Comparison of ENCODE assay signal across 24 cellular contexts in genomic region chr9:136008693-136008997, GRCh38. TPM values are rescaled to one million over a fixed set of nuclear protein-coding genes. Genes with fewer than 3 reads are reported as not detected.
DNase-seq lines count a peak whose midpoint lies in the region; ATAC-seq and TF ChIP-seq lines count a peak whose summit lies in the region.
"Had no signal": no experiment of that assay in that cellular context is flagged by ENCODE, and none has a peak within 500 bp of the region (broad histone marks: within the 10 kb centered on the region; RNA-seq: fewer than 3 reads in every experiment).

No MANE protein-coding gene starts in this region.

- H3K9me2 ChIP-seq in hepatocyte (replicated peaks; ENCODE audit: insufficient read depth) = no peaks in the 10 kb centered on the region

- no peaks in the 10 kb centered on the region for H3K27me3 ChIP-seq in left ventricle myocardium inferior (ENCODE audit: low read depth)
- no peaks in the 10 kb centered on the region for H3K27me3 ChIP-seq in right atrium auricular region
- H3K27me3 ChIP-seq in hepatocyte = no peaks in the 10 kb centered on the region
- no peaks in the 10 kb centered on the region for H3K27me3 ChIP-seq in psoas muscle (ENCODE audit: insufficient read depth in 3 of 3, low read length in 2 of 3)
- H3K27me3 ChIP-seq: breast epithelium, SJSA1 had no signal

- H3K4me1 ChIP-seq in left ventricle myocardium inferior (peaks cover 58% of the 10 kb centered on the region), right atrium auricular region (peaks cover 0 to 50% of the 10 kb centered on the region in 2 donors), hepatocyte (ENCODE audit: insufficient read depth) (peaks cover 47% of the 10 kb centered on the region), psoas muscle (peaks cover 13% of the 10 kb centered on the region)
- H3K4me1 ChIP-seq: breast epithelium had no signal

- H3K9me3 ChIP-seq in left ventricle myocardium inferior (replicated peaks) (no peaks in the 10 kb centered on the region), right atrium auricular region (no peaks in the 10 kb centered on the region), hepatocyte (ENCODE audit: low read depth) (no peaks in the 10 kb centered on the region), psoas muscle (no peaks in the 10 kb centered on the region)
- H3K9me3 ChIP-seq: breast epithelium, SJSA1 had no signal

- 76% methylated on average over 21 of the region's 21 CpGs for WGBS in hepatocyte (ENCODE audit: low lambda C conversion rate, missing lambda C conversion rate)
- WGBS in psoas muscle, 3 donors = 78 to 87% (median 87%) methylated on average over 21 of the region's 21 CpGs

- ATAC-seq in psoas muscle = no peak
- ATAC-seq: natural killer cell; stimulated activated naive CD8-positive, alpha-beta T cell treated with anti-CD3 and anti-CD28 coated beads, Interleukin-15, amount 100 ng/mL, for 72 hours; T-helper 17 cell had no signal

- no peak overlapping the region for H3K4me2 ChIP-seq in hepatocyte

- no peak for TF ChIP-seq CTCF in left ventricle myocardium inferior (IDR thresholded peaks at IDR 0.05; ENCODE audit: borderline replicate concordance)
- TF ChIP-seq CTCF in right atrium auricular region (IDR thresholded peaks at IDR 0.05) = no peak
- TF ChIP-seq CTCF in hepatocyte (IDR thresholded peaks at IDR 0.05; ENCODE audit: poor library complexity) = no peak
- TF ChIP-seq CTCF in psoas muscle (IDR thresholded peaks at IDR 0.05) = no peak
- TF ChIP-seq CTCF in GM13977 (IDR thresholded peaks at IDR 0.05; ENCODE audit: extremely low read depth, insufficient read depth, missing control alignments) = no peak

- DNase-seq in left ventricle myocardium inferior (no peak), right atrium auricular region (ENCODE audit: low spot score) (no peak), hepatocyte (ENCODE audit: low spot score) (no peak), psoas muscle (no peak), GM13977 (ENCODE audit: low spot score) (no peak), substantia nigra (lab: John Stamatoyannopoulos, UW) (no peak), NCI-H2171 (lab: John Stamatoyannopoulos, UW) (no peak)
- DNase-seq in activated CD4-positive, CD25-positive, alpha-beta regulatory T cell treated with anti-CD3 and anti-CD28 coated beads, Interleukin-2, amount 50 U/mL, for 72 hours = no peak
- DNase-seq: ACHN; activated CD4-positive, alpha-beta T cell treated with anti-CD3 and anti-CD28 coated beads, Interleukin-2, amount 50 U/mL, for 48 hours; activated effector memory CD4-positive, alpha-beta T cell treated with Interleukin-2 at 50 U/mL for 16 hours; hippocampal formation; natural killer cell; NCI-H187; NCI-H226; NCI-H82; posterior cingulate gyrus; small intestine; stimulated activated CD4-positive, alpha-beta T cell treated with anti-CD3 and anti-CD28 coated beads, Interleukin-4, amount 100 ng/mL, for 24 hours; stimulated activated naive CD8-positive, alpha-beta T cell treated with anti-CD3 and anti-CD28 coated beads, Interleukin-15, amount 100 ng/mL, for 72 hours; T-helper 17 cell had no signal

- no peaks in the 10 kb centered on the region for H3K79me2 ChIP-seq in hepatocyte

- H3K36me3 ChIP-seq in left ventricle myocardium inferior = peaks cover 31% of the 10 kb centered on the region
- H3K36me3 ChIP-seq in right atrium auricular region = peaks cover 24% of the 10 kb centered on the region
- no peaks in the 10 kb centered on the region for H3K36me3 ChIP-seq in hepatocyte (replicated peaks; ENCODE audit: insufficient read depth, low read depth)
- peaks cover 0 to 53% of the 10 kb centered on the region in 2 donors for H3K36me3 ChIP-seq in psoas muscle (ENCODE audit: insufficient read depth in 1 of 2, low read depth in 1 of 2)
- H3K36me3 ChIP-seq: breast epithelium had no signal

- H3K27ac ChIP-seq in left ventricle myocardium inferior (replicated peaks) = peak overlapping the region; percentile 44
- H3K27ac ChIP-seq in right atrium auricular region = no peak overlapping the region
- peak overlapping the region; percentile 81 for H3K27ac ChIP-seq in hepatocyte
- peak overlapping the region; percentile 1 for H3K27ac ChIP-seq in psoas muscle
- no peak overlapping the region for H3K27ac ChIP-seq in substantia nigra (ENCODE audit: low read depth, low read length, poor library complexity, severe bottlenecking)
- H3K27ac ChIP-seq: C4-2B, SJSA1 had no signal

- no peaks in the 10 kb centered on the region for H4K20me1 ChIP-seq in hepatocyte (ENCODE audit: insufficient read depth, poor library complexity, severe bottlenecking)

- in situ Hi-C loops in GM13977 (cut with MboI; ENCODE audit: low pct_unique_long_range_greater_than_20kb, low sequenced_read_pairs, unreplicated experiment) = no loop called here

- intact Hi-C loops in left ventricle myocardium inferior (cut with micrococcal nuclease) (no loop called here), psoas muscle (cut with DNase I) (no loop called here)

- H3K4me3 ChIP-seq in left ventricle myocardium inferior (no peak overlapping the region), right atrium auricular region (no peak overlapping the region), hepatocyte (no peak overlapping the region), psoas muscle (no peak overlapping the region)
- H3K4me3 ChIP-seq: breast epithelium, SJSA1 had no signal

- H2AFZ ChIP-seq in hepatocyte = no peak overlapping the region

RNA-seq across cellular contexts. Expression of gene UBAC1, which starts 47.5 kb away (rescaled TPM):
- total RNA-seq in left ventricle myocardium inferior (108 TPM), right atrium auricular region (10 to 100 TPM; 58.6 to 76.9 TPM), hepatocyte (33.6 and 36.4 TPM in 2 replicates), psoas muscle (100 to 1,000 TPM; 140 to 233 (median 174) TPM)
- polyA plus RNA-seq in hepatocyte (35.2 and 42.5 TPM in 2 replicates), psoas muscle (100 to 1,000 TPM in 2 of 3 donors, 10 to 100 TPM in 1; 71.1 to 261 (median 154) TPM)

Comparison
In these comparisons a context has a peak if more than half of its experiments do, and no peak if none do; other contexts are left out.
1. H3K27ac ChIP-seq: peak in left ventricle myocardium inferior (single experiment), hepatocyte (single experiment) and psoas muscle (single experiment); none in right atrium auricular region (0 of 2) and substantia nigra (single experiment).